Comparison of ENCODE assay signal across 9 cellular contexts in the genomic region with DNA sequence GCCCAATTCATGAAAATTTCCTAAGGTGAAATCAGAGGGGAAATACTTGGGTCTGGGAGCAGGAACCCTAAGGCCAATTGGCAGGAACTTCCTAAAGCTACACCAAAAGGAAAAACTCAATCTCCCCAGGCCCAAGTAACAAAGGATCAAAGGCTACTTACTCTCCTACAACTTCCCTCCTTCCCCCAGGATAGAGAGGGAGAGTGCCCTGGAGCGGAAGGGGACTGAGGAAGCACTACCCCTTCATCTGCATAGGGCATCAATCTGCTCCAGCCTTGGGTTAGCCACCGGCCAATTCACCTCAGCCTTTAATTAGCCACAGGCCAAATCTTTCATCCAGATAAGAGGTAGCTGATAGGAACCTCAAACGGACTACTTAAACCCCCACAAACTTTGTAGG. TPM values are rescaled to one million over a fixed set of nuclear protein-coding genes. Genes with fewer than 3 reads are reported as not detected.
"Had no signal": no experiment of that assay in that cellular context is flagged by ENCODE, and none has a peak within 500 bp of the region (broad histone marks: within the 10 kb centered on the region; RNA-seq: fewer than 3 reads in every experiment).

No MANE protein-coding gene starts in this region.

- H3K27ac ChIP-seq: HL-60 had no signal

- DNase-seq: GOT3, H7, KBM-7 had no signal

- H3K4me1 ChIP-seq: HAP-1 had no signal

- H3K4me3 Mint-ChIP-seq: IgD-negative memory B cell had no signal

- H3K36me3 ChIP-seq: HAP-1 had no signal

- H3K27me3 Mint-ChIP-seq: IgD-negative memory B cell had no signal

- H3K27ac Mint-ChIP-seq: IgD-negative memory B cell had no signal

- H3K9me3 ChIP-seq: HAP-1 had no signal

- H3K4me3 ChIP-seq: HAP-1 had no signal

- ATAC-seq: HepG2 had no signal

RNA-seq across cellular contexts. Expression of gene SLC34A2, which starts 55.0 kb away (rescaled TPM):
- total RNA-seq: H4, HepG2, HT1080 had no signal
- polyA plus RNA-seq: HepG2, IgD-negative memory B cell had no signal
